Comparison of ENCODE assay signal across 27 cellular contexts in genomic region chrX:66014084-66014483, GRCh38. TPM values are rescaled to one million over a fixed set of nuclear protein-coding genes. Genes with fewer than 3 reads are reported as not detected.
A peak's percentile ranks its signal among the peaks of the same experiment; 100 is the strongest.
DNase-seq lines count a peak whose midpoint lies in the region; ATAC-seq, FAIRE-seq and TF ChIP-seq lines count a peak whose summit lies in the region.
"Had no signal": no experiment of that assay in that cellular context is flagged by ENCODE, and none has a peak within 500 bp of the region (broad histone marks: within the 10 kb centered on the region; RNA-seq: fewer than 3 reads in every experiment).

No MANE protein-coding gene starts in this region.

- POLR2A ChIA-PET in CD8-positive, alpha-beta memory T cell (lab: Charles Lee): no interaction called here
- POLR2A ChIA-PET in T-cell (lab: Charles Lee): no interaction called here

- no peak overlapping the region for H3K4me3 Mint-ChIP-seq in CD8-positive, alpha-beta memory T cell
- H3K4me3 Mint-ChIP-seq in T-cell (peak overlapping the region in 1 of 3 donors; percentile 59), natural killer cell (peak overlapping the region; percentile 76)
- H3K4me3 Mint-ChIP-seq: WTC11 had no signal

- ATAC-seq in T-cell (replicated peaks in 1 of 4) (no peak), natural killer cell (no peak)
- ATAC-seq: esophagus mucosa; gastrocnemius medialis; stimulated activated naive CD8-positive, alpha-beta T cell treated with anti-CD3 and anti-CD28 coated beads, Interleukin-15, Interleukin-2, amounts not matched to agents 100 U/mL and 50 U/mL, for 24 hours; WTC11 had no signal

- peaks cover 74% of the 10 kb centered on the region for H3K4me1 ChIP-seq in CD8-positive, alpha-beta memory T cell (ENCODE audit: insufficient read depth, low read length)
- no peaks in the 10 kb centered on the region for H3K4me1 ChIP-seq in smooth muscle cell (ENCODE audit: low read depth)
- H3K4me1 ChIP-seq: Caco-2, gastrocnemius medialis, transverse colon had no signal

- no peaks in the 10 kb centered on the region for H3K9me3 Mint-ChIP-seq in CD8-positive, alpha-beta memory T cell
- H3K9me3 Mint-ChIP-seq in T-cell (no peaks in the 10 kb centered on the region), natural killer cell (no peaks in the 10 kb centered on the region)
- H3K9me3 Mint-ChIP-seq: activated CD4-positive, alpha-beta memory T cell treated with anti-CD3 and anti-CD28 coated beads, Interleukin-2, amount 10 ng/mL, durations not matched to agents 7 days and 5 days; WTC11 had no signal

- no peaks in the 10 kb centered on the region for H3K27me3 ChIP-seq in CD8-positive, alpha-beta memory T cell (ENCODE audit: insufficient read depth, low read length, poor library complexity, severe bottlenecking)
- no peaks in the 10 kb centered on the region for H3K27me3 ChIP-seq in smooth muscle cell (ENCODE audit: low read depth)
- H3K27me3 ChIP-seq: gastrocnemius medialis, transverse colon had no signal

- H3K36me3 ChIP-seq in CD8-positive, alpha-beta memory T cell (ENCODE audit: insufficient read depth, low read length): no peaks in the 10 kb centered on the region
- no peaks in the 10 kb centered on the region for H3K36me3 ChIP-seq in smooth muscle cell (ENCODE audit: low read depth)
- H3K36me3 ChIP-seq: gastrocnemius medialis, transverse colon had no signal

- intact Hi-C loops in natural killer cell (cut with micrococcal nuclease): loop anchor here (5.0 kb wide), 1 partner anchor 33 kb away; no protein-coding TSS in a partner anchor
- intact Hi-C loops in head of caudate nucleus (cut with DNase I): no loop called here

- H3K4me3 ChIP-seq in CD8-positive, alpha-beta memory T cell (ENCODE audit: low read length): no peak overlapping the region
- no peak overlapping the region for H3K4me3 ChIP-seq in smooth muscle cell
- H3K4me3 ChIP-seq: gastrocnemius medialis, transverse colon had no signal

- H3K27ac Mint-ChIP-seq in CD8-positive, alpha-beta memory T cell: peak overlapping the region in 1 of 8 donors; percentile 26
- peak overlapping the region; percentile 36 to 79 for H3K27ac Mint-ChIP-seq in T-cell
- peak overlapping the region; percentile 75 to 82 for H3K27ac Mint-ChIP-seq in natural killer cell
- H3K27ac Mint-ChIP-seq: progenitor cell of endocrine pancreas, WTC11 had no signal

- no peak overlapping the region for H2AFZ ChIP-seq in smooth muscle cell (ENCODE audit: low read depth)

- no peak overlapping the region for H3K9ac ChIP-seq in smooth muscle cell (ENCODE audit: low read depth)

- H3F3A ChIP-seq in smooth muscle cell (ENCODE audit: low read depth): no peaks in the 10 kb centered on the region

- peak overlapping the region; percentile 70 for H3K27ac ChIP-seq in CD8-positive, alpha-beta memory T cell (ENCODE audit: low read depth, low read length)
- no peak overlapping the region for H3K27ac ChIP-seq in smooth muscle cell (ENCODE audit: low read depth)
- H3K27ac ChIP-seq: gastrocnemius medialis had no signal

- H3K9me3 ChIP-seq in CD8-positive, alpha-beta memory T cell (ENCODE audit: low read length): no peaks in the 10 kb centered on the region
- no peaks in the 10 kb centered on the region for H3K9me3 ChIP-seq in smooth muscle cell (replicated peaks; ENCODE audit: low read depth)
- H3K9me3 ChIP-seq: Caco-2, gastrocnemius medialis, transverse colon had no signal

- peak; percentile 65 for FAIRE-seq in GM18507 (lab: Jason Lieb, UNC)
- FAIRE-seq: RCC 7860 had no signal

- CTCF ChIA-PET in CD8-positive, alpha-beta memory T cell (lab: Charles Lee): no interaction called here
- CTCF ChIA-PET in T-cell (lab: Charles Lee): no interaction called here

- no peaks in the 10 kb centered on the region for H4K20me1 ChIP-seq in smooth muscle cell (ENCODE audit: low read depth)

- H3K79me2 ChIP-seq in smooth muscle cell (ENCODE audit: low read depth): no peaks in the 10 kb centered on the region

- no peak for DNase-seq in CD8-positive, alpha-beta memory T cell
- no peak for DNase-seq in GM18507 (ENCODE audit: extremely low spot score, insufficient read length, low read depth)
- DNase-seq in T-cell: no peak
- no peak for DNase-seq in natural killer cell
- DNase-seq in head of caudate nucleus: no peak
- DNase-seq in smooth muscle cell (lab: John Stamatoyannopoulos, UW; ENCODE audit: unreplicated experiment): no peak
- DNase-seq in SHP77 (lab: John Stamatoyannopoulos, UW): no peak
- DNase-seq: activated CD4-positive, alpha-beta memory T cell treated with anti-CD3 and anti-CD28 coated beads, Interleukin-2, amount 10 ng/mL, durations not matched to agents 7 days and 5 days; activated naive CD4-positive, alpha-beta T cell treated with anti-CD3 and anti-CD28 coated beads, Interleukin-2, amount 50 U/mL, for 16 hours; activated T-cell treated with anti-CD3 and anti-CD28 coated beads, Interleukin-2, amount 50 U/mL, for 48 hours; Caco-2; effector memory CD4-positive, alpha-beta T cell; gastrocnemius medialis; kidney glomerular epithelial cell; NCI-H1694; stimulated activated naive CD8-positive, alpha-beta T cell treated with anti-CD3 and anti-CD28 coated beads, Interleukin-15, Interleukin-2, amounts not matched to agents 100 U/mL and 50 U/mL, for 24 hours; transverse colon had no signal

- no peak overlapping the region for H3K4me2 ChIP-seq in smooth muscle cell

- no peak for TF ChIP-seq CTCF in natural killer cell (IDR thresholded peaks at IDR 0.05)
- no peak for TF ChIP-seq CTCF in smooth muscle cell (IDR thresholded peaks at IDR 0.05; ENCODE audit: borderline replicate concordance, insufficient read depth, poor library complexity, severe bottlenecking)

- peaks cover 0 to 2% (median 0%) of the 10 kb centered on the region in 3 donors for H3K36me3 Mint-ChIP-seq in CD8-positive, alpha-beta memory T cell
- H3K36me3 Mint-ChIP-seq in T-cell (no peaks in the 10 kb centered on the region), natural killer cell (no peaks in the 10 kb centered on the region)
- H3K36me3 Mint-ChIP-seq: WTC11 had no signal

- H3K4me1 Mint-ChIP-seq in CD8-positive, alpha-beta memory T cell: peaks cover 52 to 81% (median 81%) of the 10 kb centered on the region in 3 donors
- H3K4me1 Mint-ChIP-seq in T-cell: peaks cover 69 to 88% (median 76%) of the 10 kb centered on the region in 3 donors
- peaks cover 76 to 81% of the 10 kb centered on the region in 2 donors for H3K4me1 Mint-ChIP-seq in natural killer cell

- 54% methylated on average over 2 of the region's 2 CpGs for whole genome bisulfite sequencing in smooth muscle cell (ENCODE audit: low lambda C conversion rate)

- H3K27me3 Mint-ChIP-seq in CD8-positive, alpha-beta memory T cell: peaks cover 0 to 2% of the 10 kb centered on the region in 2 donors
- H3K27me3 Mint-ChIP-seq in T-cell (no peaks in the 10 kb centered on the region), natural killer cell (ENCODE audit: low read depth in 2 of 2) (no peaks in the 10 kb centered on the region)
- H3K27me3 Mint-ChIP-seq: activated CD4-positive, alpha-beta memory T cell treated with anti-CD3 and anti-CD28 coated beads, Interleukin-2, amount 10 ng/mL, durations not matched to agents 7 days and 5 days; progenitor cell of endocrine pancreas had no signal

RNA-seq across cellular contexts. Expression of gene VSIG4, which starts 25.8 kb away (rescaled TPM):
- under 1 TPM; 0.64 to 0.68 TPM for total RNA-seq in CD8-positive, alpha-beta memory T cell
- polyA plus RNA-seq in CD8-positive, alpha-beta memory T cell: 2.5 TPM
- total RNA-seq in T-cell (under 1 TPM in 4 of 5 donors, not detected in 1; 0.18 to 0.54 (median 0.45) TPM), natural killer cell (1 to 10 TPM in 1 of 3 donors, under 1 TPM in 1, not detected in 1; 0.32 to 1.3 TPM), smooth muscle cell (not detected in 2 replicates)
- polyA plus RNA-seq in smooth muscle cell: not detected in 2 replicates
- total RNA-seq: activated CD4-positive, alpha-beta memory T cell treated with anti-CD3 and anti-CD28 coated beads, Interleukin-2, amount 10 ng/mL, durations not matched to agents 7 days and 5 days; Caco-2; chondrocyte; Daoy; M059J; progenitor cell of endocrine pancreas; SK-MEL-5; T-helper 2 cell treated with Interferon-gamma antibody and Interleukin-4, amounts not matched to agents 100 ng/mL and 5 ng/mL, for 36 hours had no signal
- polyA plus RNA-seq: neural cell had no signal
